In genomic region chr1:179448429-179449149, GRCh38 we compare ENCODE assay signal across 1 cellular context.
TF ChIP-seq lines count a peak whose summit lies in the region.

No MANE protein-coding gene starts in this region.

TF ChIP-seq in GM23338, 12 proteins besides CTCF, POLR2A, EP300 and RAD21 (continued from another document):
- TF ChIP-seq ETS1 (IDR thresholded peaks at IDR 0.05): no peak
- no peak for TF ChIP-seq EZH2 (IDR thresholded peaks at IDR 0.05; ENCODE audit: low read depth, unreplicated experiment)
- TF ChIP-seq POLR2AphosphoS5 (IDR thresholded peaks at IDR 0.05; ENCODE audit: low read depth): no peak
